In the genomic region with DNA sequence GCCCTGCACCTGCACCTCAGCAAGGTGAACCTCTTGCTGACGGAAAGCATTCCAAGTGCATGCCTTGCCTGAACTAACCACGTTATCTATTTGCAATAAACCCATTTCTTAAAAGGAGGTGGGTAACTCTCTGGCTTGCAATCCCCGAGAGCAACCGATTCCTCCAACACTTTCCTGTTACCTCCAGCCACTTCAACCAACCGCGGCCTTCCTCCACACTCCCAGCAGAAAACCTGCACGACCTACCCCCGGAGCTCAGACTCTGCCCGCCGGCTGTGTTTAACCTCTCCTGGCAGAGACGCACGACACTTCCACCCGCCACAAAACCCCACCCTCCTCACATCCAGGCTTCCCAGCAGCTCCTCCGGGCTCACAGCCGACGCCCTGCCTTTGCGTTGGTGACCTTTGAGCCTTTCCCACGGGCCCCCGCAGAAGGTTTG, we compare ENCODE assay signal across 8 cellular contexts.
A peak's percentile ranks its signal among the peaks of the same experiment; 100 is the strongest.
DNase-seq lines count a peak whose midpoint lies in the region; ATAC-seq and TF ChIP-seq lines count a peak whose summit lies in the region.

No MANE protein-coding gene starts in this region.

- peak overlapping the region; percentile 92 to 98 (median 95) for H3K27ac ChIP-seq in BLaER1 treated with 17β-estradiol and CSF1 and Interleukin-3, amounts not matched to agents 10 nM and 100 nM
- peak overlapping the region; percentile 60 for H3K27ac ChIP-seq in muscle layer of duodenum (ENCODE audit: low read length)

- H3K4me2 ChIP-seq in BLaER1 treated with 17β-estradiol and CSF1 and Interleukin-3, amounts not matched to agents 10 nM and 100 nM, result peak overlapping the region; percentile 96 to 100 (median 98)

- peak overlapping the region; percentile 88 to 96 (median 95) for H3K9ac ChIP-seq in BLaER1 treated with 17β-estradiol and CSF1 and Interleukin-3, amounts not matched to agents 10 nM and 100 nM

- H4K20me1 ChIP-seq in BLaER1 treated with 17β-estradiol and CSF1 and Interleukin-3, amounts not matched to agents 10 nM and 100 nM, result peaks cover 20 to 44% (median 36%) of the 10 kb centered on the region in 11 experiments

- peaks cover 31 to 54% (median 45%) of the 10 kb centered on the region in 10 experiments for H3K4me1 ChIP-seq in BLaER1 treated with 17β-estradiol and CSF1 and Interleukin-3, amounts not matched to agents 10 nM and 100 nM
- H3K4me1 ChIP-seq in muscle layer of duodenum (ENCODE audit: control insufficient read depth in 1 of 2, insufficient read depth in 2 of 2, low read length in 2 of 2), result peaks cover 10 to 34% of the 10 kb centered on the region in 2 donors

- ATAC-seq in GM18517 (IDR thresholded peaks at IDR 0.05; ENCODE audit: unreplicated experiment), result no peak

- H3K4me3 ChIP-seq in BLaER1 treated with 17β-estradiol and CSF1 and Interleukin-3, amounts not matched to agents 10 nM and 100 nM, result peak overlapping the region; percentile 64 to 84 (median 74)
- H3K4me3 ChIP-seq in cardiac fibroblast (replicated peaks in 1 of 2; ENCODE audit: low read depth in 2 of 2, low read length in 2 of 2) (peak overlapping the region; percentile 75 to 82), muscle layer of duodenum (ENCODE audit: low read depth in 1 of 2, low read length in 2 of 2) (peak overlapping the region; percentile 67 to 82)

- no peak for TF ChIP-seq CTCF in cardiac fibroblast (IDR thresholded peaks at IDR 0.05; ENCODE audit: low read depth, low read length)

- in situ Hi-C loops in KBM-7 (cut with MboI; ENCODE audit: low pct_unique_long_range_greater_than_20kb, low sequenced_read_pairs), result no loop called here

- peaks cover 5 to 19% (median 13%) of the 10 kb centered on the region in 11 experiments for H3K27me3 ChIP-seq in BLaER1 treated with 17β-estradiol and CSF1 and Interleukin-3, amounts not matched to agents 10 nM and 100 nM
- H3K27me3 ChIP-seq in muscle layer of duodenum (ENCODE audit: low read depth, low read length), result no peaks in the 10 kb centered on the region

- peaks cover under 1 to 11% (median 6%) of the 10 kb centered on the region in 11 experiments; a peak in 20 of 22 replicates for H3K9me3 ChIP-seq in BLaER1 treated with 17β-estradiol and CSF1 and Interleukin-3, amounts not matched to agents 10 nM and 100 nM (replicated peaks in 1 of 11)
- H3K9me3 ChIP-seq in muscle layer of duodenum (ENCODE audit: control insufficient read depth in 1 of 2, low read length in 2 of 2), result no peaks in the 10 kb centered on the region

- DNase-seq in KBM-7, result peak; percentile 57
- DNase-seq in cardiac fibroblast (ENCODE audit: low read depth in 2 of 2), result no peak
- no peak for DNase-seq in stimulated activated CD4-positive, alpha-beta T cell treated with anti-CD3 and anti-CD28 coated beads, Interleukin-2, amount 100 ng/mL, for 48 hours
- DNase-seq in NCI-H226, result no peak
- DNase-seq in activated CD4-positive, alpha-beta T cell treated with anti-CD3 and anti-CD28 coated beads for 1 hour, result no peak

- H3K36me3 ChIP-seq in BLaER1 treated with 17β-estradiol and CSF1 and Interleukin-3, amounts not matched to agents 10 nM and 100 nM, result peaks cover 37 to 51% (median 48%) of the 10 kb centered on the region in 11 experiments
- peaks cover 11 to 27% of the 10 kb centered on the region in 2 donors for H3K36me3 ChIP-seq in muscle layer of duodenum (ENCODE audit: control insufficient read depth in 1 of 2, insufficient read depth in 2 of 2, low read length in 2 of 2)
